Comparison of ENCODE assay signal across 16 cellular contexts in genomic region chr5:122323132-122323548, GRCh38. TPM values are rescaled to one million over a fixed set of nuclear protein-coding genes. Genes with fewer than 3 reads are reported as not detected.
DNase-seq lines count a peak whose midpoint lies in the region; ATAC-seq and TF ChIP-seq lines count a peak whose summit lies in the region.
"Had no signal": no experiment of that assay in that cellular context is flagged by ENCODE, and none has a peak within 500 bp of the region (broad histone marks: within the 10 kb centered on the region; RNA-seq: fewer than 3 reads in every experiment).

No MANE protein-coding gene starts in this region.

- H3K9me3 ChIP-seq in tibial artery, result no peaks in the 10 kb centered on the region
- H3K9me3 ChIP-seq: body of pancreas, esophagus muscularis mucosa had no signal

- intact Hi-C loops in tibial artery (cut with DNase I; ENCODE audit: low total_unique reads), result no loop called here

- no peaks in the 10 kb centered on the region for H3K27me3 ChIP-seq in tibial artery
- H3K27me3 ChIP-seq: body of pancreas, esophagus muscularis mucosa had no signal

- H3K4me3 ChIP-seq in astrocyte of the spinal cord (ENCODE audit: low read depth, low read length) (no peak overlapping the region), tibial artery (no peak overlapping the region)
- H3K4me3 ChIP-seq: body of pancreas, esophagus muscularis mucosa had no signal

- H3K27ac ChIP-seq in tibial artery, result peak overlapping the region; percentile 18 to 24
- H3K27ac ChIP-seq: body of pancreas had no signal

- DNase-seq in NCI-H82 (lab: John Stamatoyannopoulos, UW) (peak; percentile 37), NCI-H82 treated with DMSO at 0.1 percent for 48 hours (lab: John Stamatoyannopoulos, UW; ENCODE audit: unreplicated experiment) (no peak), astrocyte of the spinal cord (ENCODE audit: low read depth, low spot score) (peak; percentile 33), kidney tubule cell (ENCODE audit: low spot score) (peak; percentile 8), tibial artery (no peak), mucosa of gallbladder (ENCODE audit: low spot score) (no peak), foreskin melanocyte (no peak)
- DNase-seq: activated CD4-positive, alpha-beta T cell treated with anti-CD3 and anti-CD28 coated beads for 48 hours; body of pancreas; CD4-positive, alpha-beta memory T cell; kidney glomerular epithelial cell; posterior cingulate gyrus; stimulated activated naive CD4-positive, alpha-beta T cell had no signal

- in situ Hi-C loops in astrocyte of the spinal cord (cut with HindIII; ENCODE audit: low sequenced_read_pairs), result no loop called here

- ATAC-seq in GM21576 (IDR thresholded peaks at IDR 0.05; ENCODE audit: unreplicated experiment), result no peak
- ATAC-seq: body of pancreas had no signal

- TF ChIP-seq CTCF in astrocyte of the spinal cord (IDR thresholded peaks at IDR 0.05; ENCODE audit: low read depth, low read length), result no peak
- TF ChIP-seq CTCF in tibial artery (IDR thresholded peaks at IDR 0.05), result no peak

- no peaks in the 10 kb centered on the region for H3K36me3 ChIP-seq in tibial artery
- H3K36me3 ChIP-seq: esophagus muscularis mucosa had no signal

- H3K4me1 ChIP-seq in tibial artery, result peaks cover 0 to 18% (median 5%) of the 10 kb centered on the region in 4 donors
- H3K4me1 ChIP-seq: body of pancreas had no signal

RNA-seq across cellular contexts. Expression of gene SNCAIP, which starts 11.1 kb away (rescaled TPM):
- 2.4 TPM for total RNA-seq in mucosa of gallbladder
- total RNA-seq: CD4-positive, alpha-beta memory T cell; SK-MEL-5 had no signal

Comparison
In these comparisons a context has a peak if more than half of its experiments do, and no peak if none do; other contexts are left out.
1. DNase-seq: peak in NCI-H82 (single experiment), astrocyte of the spinal cord (single experiment) and kidney tubule cell (single experiment); none in NCI-H82 treated with DMSO at 0.1 percent for 48 hours (single experiment), tibial artery (0 of 2), mucosa of gallbladder (single experiment) and foreskin melanocyte (single experiment).